8 cellular contexts compared by ENCODE assay signal in genomic region chr11:112113539-112114457, GRCh38. TPM values are rescaled to one million over a fixed set of nuclear protein-coding genes. Genes with fewer than 3 reads are reported as not detected.
DNase-seq lines count a peak whose midpoint lies in the region; ATAC-seq, FAIRE-seq and TF ChIP-seq lines count a peak whose summit lies in the region.

No MANE protein-coding gene starts in this region.

- no peak overlapping the region for H2AFZ ChIP-seq in smooth muscle cell (ENCODE audit: low read depth)

- no peaks in the 10 kb centered on the region for H3K9me3 ChIP-seq in CD8-positive, alpha-beta T cell (ENCODE audit: low read length)
- H3K9me3 ChIP-seq in smooth muscle cell (replicated peaks; ENCODE audit: low read depth): no peaks in the 10 kb centered on the region

- H3K27me3 ChIP-seq in CD8-positive, alpha-beta T cell (ENCODE audit: insufficient read depth, low read length): no peaks in the 10 kb centered on the region
- no peaks in the 10 kb centered on the region for H3K27me3 ChIP-seq in smooth muscle cell (ENCODE audit: low read depth)

- no peak overlapping the region for H3K4me3 Mint-ChIP-seq in CD8-positive, alpha-beta T cell

- H3K36me3 Mint-ChIP-seq in CD8-positive, alpha-beta T cell: peaks cover 2% of the 10 kb centered on the region

- H3K27ac Mint-ChIP-seq in CD8-positive, alpha-beta T cell: no peak overlapping the region

- peaks cover 10% of the 10 kb centered on the region for H3K4me1 Mint-ChIP-seq in CD8-positive, alpha-beta T cell (ENCODE audit: low read depth)

- ATAC-seq in CD8-positive, alpha-beta T cell: peak; percentile 54
- no peak for ATAC-seq in GM21737 (IDR thresholded peaks at IDR 0.05; ENCODE audit: unreplicated experiment)
- no peak for ATAC-seq in HG03025 (IDR thresholded peaks at IDR 0.05; ENCODE audit: low FRiP score, unreplicated experiment)

- H3K4me1 ChIP-seq in CD8-positive, alpha-beta T cell (ENCODE audit: insufficient read depth, low read length): peaks cover 4% of the 10 kb centered on the region
- H3K4me1 ChIP-seq in smooth muscle cell (ENCODE audit: low read depth): no peaks in the 10 kb centered on the region

- H3K27me3 Mint-ChIP-seq in CD8-positive, alpha-beta T cell (ENCODE audit: low read depth): no peaks in the 10 kb centered on the region

- no peaks in the 10 kb centered on the region for H3F3A ChIP-seq in smooth muscle cell (ENCODE audit: low read depth)

- CTCF ChIA-PET in CD8-positive, alpha-beta T cell (lab: Charles Lee): interaction anchor here (0.6 to 3.2 kb wide), 14 partner anchors 8 to 233 kb away, joined by 3 to 13 read pairs (median 6); no protein-coding TSS in a partner anchor

- H3K9me3 Mint-ChIP-seq in CD8-positive, alpha-beta T cell: no peaks in the 10 kb centered on the region

- no peak for DNase-seq in CD8-positive, alpha-beta T cell
- no peak for DNase-seq in H54 (ENCODE audit: insufficient read length, low spot score)
- DNase-seq in NCI-H345 (lab: John Stamatoyannopoulos, UW): peak; percentile 55
- peak; percentile 37 for DNase-seq in amniotic stem cell (lab: John Stamatoyannopoulos, UW)
- DNase-seq in hepatic stellate cell (ENCODE audit: low spot score): peak; percentile 42
- no peak for DNase-seq in smooth muscle cell (lab: John Stamatoyannopoulos, UW; ENCODE audit: unreplicated experiment)

- H3K4me2 ChIP-seq in smooth muscle cell: peak overlapping the region; percentile 62

- peak; percentile 50 for FAIRE-seq in H54 (lab: Jason Lieb, UNC)

- H4K20me1 ChIP-seq in smooth muscle cell (ENCODE audit: low read depth): no peaks in the 10 kb centered on the region

- no peak for TF ChIP-seq POLR2A in H54 (IDR thresholded peaks at IDR 0.05; ENCODE audit: low read depth, low read length)

- no peak overlapping the region for H3K9ac ChIP-seq in smooth muscle cell (ENCODE audit: low read depth)

- no peak overlapping the region for H3K4me3 ChIP-seq in CD8-positive, alpha-beta T cell (ENCODE audit: low read depth, low read length)
- peak overlapping the region; percentile 25 for H3K4me3 ChIP-seq in smooth muscle cell

- WGBS in smooth muscle cell (ENCODE audit: low lambda C conversion rate): 70% methylated on average over 6 of the region's 6 CpGs

- H3K27ac ChIP-seq in CD8-positive, alpha-beta T cell (ENCODE audit: low read depth, low read length): no peak overlapping the region
- H3K27ac ChIP-seq in smooth muscle cell (ENCODE audit: low read depth): no peak overlapping the region

- peak; percentile 89 for TF ChIP-seq CTCF in CD8-positive, alpha-beta T cell (IDR thresholded peaks at IDR 0.05)
- TF ChIP-seq CTCF in smooth muscle cell (IDR thresholded peaks at IDR 0.05; ENCODE audit: borderline replicate concordance, insufficient read depth, poor library complexity, severe bottlenecking): peak; percentile 79

- H3K36me3 ChIP-seq in CD8-positive, alpha-beta T cell (ENCODE audit: insufficient read depth, low read length): no peaks in the 10 kb centered on the region
- H3K36me3 ChIP-seq in smooth muscle cell (ENCODE audit: low read depth): no peaks in the 10 kb centered on the region

- POLR2A ChIA-PET in CD8-positive, alpha-beta T cell (lab: Charles Lee): interaction anchor here (0.6 kb wide), 1 partner anchor 384 kb away, joined by 3 read pairs; no protein-coding TSS in a partner anchor

- H3K79me2 ChIP-seq in smooth muscle cell (ENCODE audit: low read depth): no peaks in the 10 kb centered on the region

- intact Hi-C loops in CD8-positive, alpha-beta T cell (cut with DNase I, micrococcal nuclease): loop anchor here in 1 of 2 experiments (10.0 kb wide), 1 partner anchor 171 kb away; no protein-coding TSS in a partner anchor

RNA-seq across cellular contexts. Expression of gene SDHD, which starts 27.1 kb away (rescaled TPM):
- total RNA-seq in CD8-positive, alpha-beta T cell: 10 to 100 TPM; 31.2 to 32.3 TPM
- 91.6 and 120 TPM in 2 replicates for total RNA-seq in smooth muscle cell
- 95.9 and 103 TPM in 2 replicates for polyA plus RNA-seq in smooth muscle cell

RNA-seq across cellular contexts. Expression of gene TIMM8B, which starts 27.2 kb away (rescaled TPM):
- 10 to 100 TPM; 10.5 to 10.7 TPM for total RNA-seq in CD8-positive, alpha-beta T cell
- 31.9 and 55.7 TPM in 2 replicates for total RNA-seq in smooth muscle cell
- 79.8 and 87.5 TPM in 2 replicates for polyA plus RNA-seq in smooth muscle cell

RNA-seq across cellular contexts. Expression of gene NKAPD1, which starts 39.7 kb away (rescaled TPM):
- total RNA-seq in CD8-positive, alpha-beta T cell: 10 to 100 TPM; 16.3 to 17.0 TPM
- 19.9 and 22.0 TPM in 2 replicates for total RNA-seq in smooth muscle cell
- 9.2 and 16.2 TPM in 2 replicates for polyA plus RNA-seq in smooth muscle cell

RNA-seq across cellular contexts. Expression of gene PIH1D2, which starts 40.0 kb away (rescaled TPM):
- under 1 TPM in 1 of 2 experiments, not detected in 1; 0.35 TPM for total RNA-seq in CD8-positive, alpha-beta T cell
- total RNA-seq in smooth muscle cell: 0.18 and 1.7 TPM in 2 replicates
- 0.82 and 1.0 TPM in 2 replicates for polyA plus RNA-seq in smooth muscle cell

RNA-seq across cellular contexts. Expression of gene IL18, which starts 50.1 kb away (rescaled TPM):
- not detected for total RNA-seq in CD8-positive, alpha-beta T cell
- 3.0 TPM in 1 of 2 replicates, not detected in the other for total RNA-seq in smooth muscle cell
- polyA plus RNA-seq in smooth muscle cell: 0.33 and 0.34 TPM in 2 replicates

Comparison
In these comparisons a context has a peak if more than half of its experiments do, and no peak if none do; other contexts are left out.
1. DNase-seq: peak in NCI-H345 (single experiment), amniotic stem cell (single experiment) and hepatic stellate cell (single experiment); none in CD8-positive, alpha-beta T cell (0 of 7), H54 (single experiment) and smooth muscle cell (single experiment).